ENCODE assay signal across 21 cellular contexts in the genomic region with DNA sequence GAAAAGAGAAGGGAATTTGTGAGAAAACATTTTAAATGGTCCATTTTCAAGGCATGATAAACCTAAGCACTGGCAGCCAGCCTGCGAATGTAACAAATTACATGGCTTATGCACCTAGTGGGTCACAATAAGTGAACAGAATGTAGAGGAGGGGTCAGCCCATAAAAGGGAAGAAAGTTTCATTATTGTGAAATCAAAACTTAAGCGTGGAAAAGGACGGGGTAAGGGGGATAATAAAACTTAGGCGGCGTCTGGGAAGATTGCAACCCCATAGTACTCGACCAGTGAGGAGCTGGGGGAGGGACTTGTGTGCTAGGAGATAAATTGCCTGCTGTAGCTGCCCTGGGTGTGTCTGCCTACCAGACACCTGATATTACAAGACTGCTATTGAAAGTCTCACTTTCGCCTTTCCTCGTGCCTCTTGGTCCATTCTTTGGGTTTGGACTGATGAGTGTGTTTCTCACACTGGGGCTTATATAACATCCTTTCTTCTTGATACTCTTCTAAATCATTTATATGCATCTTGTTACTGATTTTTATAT. TPM values are rescaled to one million over a fixed set of nuclear protein-coding genes. Genes with fewer than 3 reads are reported as not detected.
DNase-seq lines count a peak whose midpoint lies in the region; ATAC-seq and TF ChIP-seq lines count a peak whose summit lies in the region.
"Had no signal": no experiment of that assay in that cellular context is flagged by ENCODE, and none has a peak within 500 bp of the region (broad histone marks: within the 10 kb centered on the region; RNA-seq: fewer than 3 reads in every experiment).

No MANE protein-coding gene starts in this region.

- peaks cover 32% of the 10 kb centered on the region for H3K36me3 Mint-ChIP-seq in activated CD4-positive, alpha-beta T cell treated with anti-CD3 and anti-CD28 coated beads, Interleukin-2, amount 10 ng/mL, durations not matched to agents 7 days and 5 days (ENCODE audit: low read depth)
- peaks cover 30% of the 10 kb centered on the region for H3K36me3 Mint-ChIP-seq in activated CD4-positive, alpha-beta T cell treated with anti-CD3 and anti-CD28 coated beads for 36 hours (ENCODE audit: low read depth)
- H3K36me3 Mint-ChIP-seq in immature natural killer cell (peaks cover 18 to 24% (median 23%) of the 10 kb centered on the region in 3 donors), chondrocyte (ENCODE audit: low read depth) (peaks cover 19% of the 10 kb centered on the region)

- no peak overlapping the region for H3K4me3 Mint-ChIP-seq in activated CD4-positive, alpha-beta T cell treated with anti-CD3 and anti-CD28 coated beads, Interleukin-2, amount 10 ng/mL, durations not matched to agents 7 days and 5 days
- H3K4me3 Mint-ChIP-seq in activated CD4-positive, alpha-beta T cell treated with anti-CD3 and anti-CD28 coated beads for 36 hours = no peak overlapping the region
- H3K4me3 Mint-ChIP-seq in immature natural killer cell = no peak overlapping the region
- no peak overlapping the region for H3K4me3 Mint-ChIP-seq in chondrocyte (ENCODE audit: unreplicated experiment)
- H3K4me3 Mint-ChIP-seq: CD4-positive, alpha-beta T cell had no signal

- peak overlapping the region; percentile 69 for H3K27ac Mint-ChIP-seq in activated CD4-positive, alpha-beta T cell treated with anti-CD3 and anti-CD28 coated beads, Interleukin-2, amount 10 ng/mL, durations not matched to agents 7 days and 5 days
- no peak overlapping the region for H3K27ac Mint-ChIP-seq in activated CD4-positive, alpha-beta T cell treated with anti-CD3 and anti-CD28 coated beads for 36 hours
- H3K27ac Mint-ChIP-seq in immature natural killer cell = peak overlapping the region in 4 of 6 donors; percentile 0 to 65 (median 36)
- no peak overlapping the region for H3K27ac Mint-ChIP-seq in chondrocyte (ENCODE audit: unreplicated experiment)
- H3K27ac Mint-ChIP-seq: CD4-positive, alpha-beta T cell had no signal

- TF ChIP-seq CTCF in chondrocyte (IDR thresholded peaks at IDR 0.05) (no peak), spleen (IDR thresholded peaks at IDR 0.05 in 8 of 11, conservative IDR thresholded peaks at IDR 0.05 in 3 of 11) (no peak)

- peaks cover 0 to 95% (median 44%) of the 10 kb centered on the region in 6 donors for H3K36me3 ChIP-seq in spleen

- peaks cover 13% of the 10 kb centered on the region for H3K9me3 Mint-ChIP-seq in activated CD4-positive, alpha-beta T cell treated with anti-CD3 and anti-CD28 coated beads, Interleukin-2, amount 10 ng/mL, durations not matched to agents 7 days and 5 days
- H3K9me3 Mint-ChIP-seq in activated CD4-positive, alpha-beta T cell treated with anti-CD3 and anti-CD28 coated beads for 36 hours (ENCODE audit: low read depth) = peaks cover 8% of the 10 kb centered on the region
- peaks cover 0 to 11% (median 5%) of the 10 kb centered on the region in 6 donors for H3K9me3 Mint-ChIP-seq in immature natural killer cell
- peaks cover 10% of the 10 kb centered on the region for H3K9me3 Mint-ChIP-seq in chondrocyte (ENCODE audit: low read depth)

- H3K27ac ChIP-seq in spleen = no peak overlapping the region
- H3K27ac ChIP-seq: GM23248 had no signal

- no peaks in the 10 kb centered on the region for H3K27me3 Mint-ChIP-seq in activated CD4-positive, alpha-beta T cell treated with anti-CD3 and anti-CD28 coated beads, Interleukin-2, amount 10 ng/mL, durations not matched to agents 7 days and 5 days
- no peaks in the 10 kb centered on the region for H3K27me3 Mint-ChIP-seq in activated CD4-positive, alpha-beta T cell treated with anti-CD3 and anti-CD28 coated beads for 36 hours
- H3K27me3 Mint-ChIP-seq in immature natural killer cell (ENCODE audit: low read depth in 3 of 3) (peaks cover 0 to 2% (median 2%) of the 10 kb centered on the region in 3 donors), chondrocyte (ENCODE audit: low read depth) (no peaks in the 10 kb centered on the region)
- H3K27me3 Mint-ChIP-seq: CD4-positive, alpha-beta T cell had no signal

- ATAC-seq in activated CD4-positive, alpha-beta T cell treated with anti-CD3 and anti-CD28 coated beads for 36 hours = no peak
- ATAC-seq: GM12878, Right ventricle myocardium inferior had no signal

- no peak overlapping the region for H3K4me3 ChIP-seq in spleen
- H3K4me3 ChIP-seq: GM12878, GM23248, HAP-1 had no signal

- H3K4me1 ChIP-seq in spleen = peaks cover 0 to 5% (median 0%) of the 10 kb centered on the region in 6 donors
- H3K4me1 ChIP-seq: BE2C, HAP-1 had no signal

- intact Hi-C loops in activated CD4-positive, alpha-beta T cell treated with anti-CD3 and anti-CD28 coated beads for 36 hours (cut with DNase I, micrococcal nuclease) = no loop called here
- intact Hi-C loops in spleen (cut with DNase I; ENCODE audit: low total_unique reads) = loop anchor here (10.0 kb wide), 1 partner anchor 210 kb away; no protein-coding TSS in a partner anchor

- no peaks in the 10 kb centered on the region for H3K27me3 ChIP-seq in spleen (replicated peaks in 1 of 7)
- H3K27me3 ChIP-seq: BE2C had no signal

- WGBS in spleen, 5 donors = 83 to 96% (median 90%) methylated on average over 8 of the region's 8 CpGs

- CTCF ChIA-PET in activated CD4-positive, alpha-beta T cell treated with anti-CD3 and anti-CD28 coated beads, Interleukin-2, amount 10 ng/mL, durations not matched to agents 7 days and 5 days (lab: Charles Lee) = no interaction called here
- CTCF ChIA-PET in activated CD4-positive, alpha-beta T cell treated with anti-CD3 and anti-CD28 coated beads for 36 hours (lab: Charles Lee) = interaction anchor here (1.1 to 1.2 kb wide), 3 partner anchors 13 to 218 kb away, joined by 3 to 6 read pairs (median 4); no protein-coding TSS in a partner anchor

- TF ChIP-seq POLR2A in spleen (IDR thresholded peaks at IDR 0.05) = no peak

- peaks cover 0 to 23% (median 20%) of the 10 kb centered on the region in 8 donors for H3K9me3 ChIP-seq in spleen
- H3K9me3 ChIP-seq: BE2C, HAP-1 had no signal

- DNase-seq in activated CD4-positive, alpha-beta T cell treated with anti-CD3 and anti-CD28 coated beads, Interleukin-2, amount 10 ng/mL, durations not matched to agents 7 days and 5 days = no peak
- DNase-seq in activated CD4-positive, alpha-beta T cell treated with anti-CD3 and anti-CD28 coated beads for 36 hours = no peak
- DNase-seq in OCI-M1 (lab: John Stamatoyannopoulos, UW) (peak; percentile 81), immature natural killer cell (no peak), iPS-NIHi11 (ENCODE audit: low spot score) (no peak), chondrocyte (ENCODE audit: low spot score) (no peak), spleen (no peak)
- DNase-seq: BE2C; CD4-positive, alpha-beta T cell; DMS153; EL; GM23248; MV-4-11; NCI-H1417; NCI-H187 treated with DMSO at 0.1 percent for 48 hours; NCI-H2171 treated with DMSO at 0.1 percent for 48 hours; NCI-H446 treated with DMSO at 0.1 percent for 48 hours; NCI-H69 had no signal

- POLR2A ChIA-PET in activated CD4-positive, alpha-beta T cell treated with anti-CD3 and anti-CD28 coated beads, Interleukin-2, amount 10 ng/mL, durations not matched to agents 7 days and 5 days (lab: Charles Lee) = no interaction called here
- POLR2A ChIA-PET in activated CD4-positive, alpha-beta T cell treated with anti-CD3 and anti-CD28 coated beads for 36 hours (lab: Charles Lee) = no interaction called here

- H3K4me1 Mint-ChIP-seq in activated CD4-positive, alpha-beta T cell treated with anti-CD3 and anti-CD28 coated beads, Interleukin-2, amount 10 ng/mL, durations not matched to agents 7 days and 5 days = peaks cover 10% of the 10 kb centered on the region
- peaks cover 7% of the 10 kb centered on the region for H3K4me1 Mint-ChIP-seq in activated CD4-positive, alpha-beta T cell treated with anti-CD3 and anti-CD28 coated beads for 36 hours
- peaks cover 13 to 16% of the 10 kb centered on the region in 2 donors for H3K4me1 Mint-ChIP-seq in immature natural killer cell
- no peaks in the 10 kb centered on the region for H3K4me1 Mint-ChIP-seq in chondrocyte (ENCODE audit: low read depth)

RNA-seq across cellular contexts. Expression of a gene that starts 40.6 kb away (rescaled TPM):
- 10 to 100 TPM; 27.6 to 33.4 TPM for total RNA-seq in activated CD4-positive, alpha-beta T cell treated with anti-CD3 and anti-CD28 coated beads, Interleukin-2, amount 10 ng/mL, durations not matched to agents 7 days and 5 days
- 10 to 100 TPM; 17.6 to 22.7 TPM for total RNA-seq in activated CD4-positive, alpha-beta T cell treated with anti-CD3 and anti-CD28 coated beads for 36 hours
- polyA plus RNA-seq in immature natural killer cell (10 to 100 TPM in 2 of 3 donors, 1 to 10 TPM in 1; 9.2 to 15.8 (median 11.0) TPM), spleen (10 to 100 TPM; 10.1 to 13.4 (median 12.5) TPM)
- total RNA-seq in chondrocyte (36.0 to 43.0 TPM (median 39.6 TPM) in 3 replicates), spleen (10 to 100 TPM; 37.9 to 69.4 (median 49.7) TPM)

Comparison
In these comparisons a context has a peak if more than half of its experiments do, and no peak if none do; other contexts are left out.
1. H3K27ac Mint-ChIP-seq: peak in activated CD4-positive, alpha-beta T cell treated with anti-CD3 and anti-CD28 coated beads, Interleukin-2, amount 10 ng/mL, durations not matched to agents 7 days and 5 days (single experiment) and immature natural killer cell (4 of 6); none in activated CD4-positive, alpha-beta T cell treated with anti-CD3 and anti-CD28 coated beads for 36 hours (single experiment) and chondrocyte (single experiment).